ENCODE assay signal across 1 cellular context in the genomic region with DNA sequence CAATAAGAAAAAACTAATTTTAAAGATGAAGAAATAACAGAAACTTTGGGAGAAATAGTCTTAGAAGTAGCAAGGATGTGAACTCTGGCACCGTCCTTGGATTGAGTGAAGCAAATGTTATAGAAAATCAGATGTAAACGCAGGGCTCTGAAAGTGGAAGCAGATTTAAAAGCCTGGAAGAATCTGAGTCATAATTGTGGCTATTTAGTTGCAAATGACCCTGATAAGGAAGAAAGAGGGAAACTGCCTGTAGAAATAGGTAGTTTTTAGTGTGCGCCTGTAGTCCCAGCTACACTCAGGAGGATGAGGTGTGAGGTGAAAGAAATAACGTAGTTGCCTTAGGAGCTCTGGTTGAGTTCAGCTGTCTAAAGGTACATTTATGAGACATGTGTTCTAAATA.
TF ChIP-seq lines count a peak whose summit lies in the region.

No MANE protein-coding gene starts in this region.

TF ChIP-seq in GM23338, 12 proteins besides CTCF, POLR2A, EP300 and RAD21 (continued from another document):
- TF ChIP-seq, protein P1, sequence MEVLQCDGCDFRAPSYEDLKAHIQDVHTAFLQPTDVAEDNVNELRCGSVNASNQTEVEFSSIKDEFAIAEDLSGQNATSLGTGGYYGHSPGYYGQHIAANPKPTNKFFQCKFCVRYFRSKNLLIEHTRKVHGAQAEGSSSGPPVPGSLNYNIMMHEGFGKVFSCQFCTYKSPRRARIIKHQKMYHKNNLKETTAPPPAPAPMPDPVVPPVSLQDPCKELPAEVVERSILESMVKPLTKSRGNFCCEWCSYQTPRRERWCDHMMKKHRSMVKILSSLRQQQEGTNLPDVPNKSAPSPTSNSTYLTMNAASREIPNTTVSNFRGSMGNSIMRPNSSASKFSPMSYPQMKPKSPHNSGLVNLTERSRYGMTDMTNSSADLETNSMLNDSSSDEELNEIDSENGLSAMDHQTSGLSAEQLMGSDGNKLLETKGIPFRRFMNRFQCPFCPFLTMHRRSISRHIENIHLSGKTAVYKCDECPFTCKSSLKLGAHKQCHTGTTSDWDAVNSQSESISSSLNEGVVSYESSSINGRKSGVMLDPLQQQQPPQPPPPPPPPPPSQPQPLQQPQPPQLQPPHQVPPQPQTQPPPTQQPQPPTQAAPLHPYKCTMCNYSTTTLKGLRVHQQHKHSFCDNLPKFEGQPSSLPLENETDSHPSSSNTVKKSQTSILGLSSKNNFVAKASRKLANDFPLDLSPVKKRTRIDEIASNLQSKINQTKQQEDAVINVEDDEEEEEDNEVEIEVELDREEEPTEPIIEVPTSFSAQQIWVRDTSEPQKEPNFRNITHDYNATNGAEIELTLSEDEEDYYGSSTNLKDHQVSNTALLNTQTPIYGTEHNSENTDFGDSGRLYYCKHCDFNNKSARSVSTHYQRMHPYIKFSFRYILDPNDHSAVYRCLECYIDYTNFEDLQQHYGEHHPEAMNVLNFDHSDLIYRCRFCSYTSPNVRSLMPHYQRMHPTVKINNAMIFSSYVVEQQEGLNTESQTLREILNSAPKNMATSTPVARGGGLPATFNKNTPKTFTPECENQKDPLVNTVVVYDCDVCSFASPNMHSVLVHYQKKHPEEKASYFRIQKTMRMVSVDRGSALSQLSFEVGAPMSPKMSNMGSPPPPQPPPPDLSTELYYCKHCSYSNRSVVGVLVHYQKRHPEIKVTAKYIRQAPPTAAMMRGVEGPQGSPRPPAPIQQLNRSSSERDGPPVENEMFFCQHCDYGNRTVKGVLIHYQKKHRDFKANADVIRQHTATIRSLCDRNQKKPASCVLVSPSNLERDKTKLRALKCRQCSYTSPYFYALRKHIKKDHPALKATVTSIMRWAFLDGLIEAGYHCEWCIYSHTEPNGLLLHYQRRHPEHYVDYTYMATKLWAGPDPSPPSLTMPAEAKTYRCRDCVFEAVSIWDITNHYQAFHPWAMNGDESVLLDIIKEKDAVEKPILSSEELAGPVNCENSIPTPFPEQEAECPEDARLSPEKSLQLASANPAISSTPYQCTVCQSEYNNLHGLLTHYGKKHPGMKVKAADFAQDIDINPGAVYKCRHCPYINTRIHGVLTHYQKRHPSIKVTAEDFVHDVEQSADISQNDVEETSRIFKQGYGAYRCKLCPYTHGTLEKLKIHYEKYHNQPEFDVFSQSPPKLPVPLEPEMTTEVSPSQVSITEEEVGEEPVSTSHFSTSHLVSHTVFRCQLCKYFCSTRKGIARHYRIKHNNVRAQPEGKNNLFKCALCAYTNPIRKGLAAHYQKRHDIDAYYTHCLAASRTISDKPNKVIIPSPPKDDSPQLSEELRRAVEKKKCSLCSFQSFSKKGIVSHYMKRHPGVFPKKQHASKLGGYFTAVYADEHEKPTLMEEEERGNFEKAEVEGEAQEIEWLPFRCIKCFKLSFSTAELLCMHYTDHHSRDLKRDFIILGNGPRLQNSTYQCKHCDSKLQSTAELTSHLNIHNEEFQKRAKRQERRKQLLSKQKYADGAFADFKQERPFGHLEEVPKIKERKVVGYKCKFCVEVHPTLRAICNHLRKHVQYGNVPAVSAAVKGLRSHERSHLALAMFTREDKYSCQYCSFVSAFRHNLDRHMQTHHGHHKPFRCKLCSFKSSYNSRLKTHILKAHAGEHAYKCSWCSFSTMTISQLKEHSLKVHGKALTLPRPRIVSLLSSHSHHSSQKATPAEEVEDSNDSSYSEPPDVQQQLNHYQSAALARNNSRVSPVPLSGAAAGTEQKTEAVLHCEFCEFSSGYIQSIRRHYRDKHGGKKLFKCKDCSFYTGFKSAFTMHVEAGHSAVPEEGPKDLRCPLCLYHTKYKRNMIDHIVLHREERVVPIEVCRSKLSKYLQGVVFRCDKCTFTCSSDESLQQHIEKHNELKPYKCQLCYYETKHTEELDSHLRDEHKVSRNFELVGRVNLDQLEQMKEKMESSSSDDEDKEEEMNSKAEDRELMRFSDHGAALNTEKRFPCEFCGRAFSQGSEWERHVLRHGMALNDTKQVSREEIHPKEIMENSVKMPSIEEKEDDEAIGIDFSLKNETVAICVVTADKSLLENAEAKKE (CRISPR knock-in tag; IDR thresholded peaks at IDR 0.05), result no peak
